Comparison of ENCODE assay signal across 9 cellular contexts in genomic region chr15:78170848-78171773, GRCh38. TPM values are rescaled to one million over a fixed set of nuclear protein-coding genes. Genes with fewer than 3 reads are reported as not detected.
DNase-seq lines count a peak whose midpoint lies in the region; ATAC-seq, FAIRE-seq and TF ChIP-seq lines count a peak whose summit lies in the region.
"Had no signal": no experiment of that assay in that cellular context is flagged by ENCODE, and none has a peak within 500 bp of the region (broad histone marks: within the 10 kb centered on the region; RNA-seq: fewer than 3 reads in every experiment).

No MANE protein-coding gene starts in this region.

- WGBS in HepG2 (ENCODE audit: low lambda C conversion rate) = 97% methylated on average over 17 of the region's 17 CpGs

- TF ChIP-seq EP300 in HepG2 (IDR thresholded peaks at IDR 0.05; ENCODE audit: low read depth in 2 of 2, low read length in 2 of 2) = no peak
- TF ChIP-seq EP300 in HepG2 (CRISPR knock-in tag; IDR thresholded peaks at IDR 0.05; ENCODE audit: borderline replicate concordance) = no peak

- H3K36me3 ChIP-seq in OCI-LY3 (replicated peaks; ENCODE audit: low read depth, low read length) (peaks cover 47% of the 10 kb centered on the region), HepG2 (replicated peaks in 1 of 2; ENCODE audit: control insufficient read depth in 1 of 2, insufficient read depth in 2 of 2, low read length in 2 of 2) (peaks cover 4 to 34% of the 10 kb centered on the region in 2 experiments; a peak in 4 of 5 replicates)

- H3K9me3 Mint-ChIP-seq in stimulated activated memory B cell treated with anti-CD40 and anti-IgM and Interleukin-4, amounts not matched to agents 10 μg/mL and 1 μg/mL and 100 μg/mL, for 72 hours = no peaks in the 10 kb centered on the region
- H3K9me3 Mint-ChIP-seq in activated naive CD4-positive, alpha-beta T cell treated with anti-CD3 and anti-CD28 coated beads, Interleukin-2, amount 10 ng/mL, durations not matched to agents 7 days and 5 days = no peaks in the 10 kb centered on the region

- H2AFZ ChIP-seq in OCI-LY3 (ENCODE audit: low read depth, low read length) (no peak overlapping the region), HepG2 (ENCODE audit: low read length) (no peak overlapping the region)

- H3K4me1 ChIP-seq in OCI-LY3 (ENCODE audit: low read length) = peaks cover 95% of the 10 kb centered on the region
- H3K4me1 ChIP-seq in HepG2 (ENCODE audit: insufficient read depth, low read length) = no peaks in the 10 kb centered on the region

- H3K4me3 ChIP-seq in OCI-LY3 (ENCODE audit: low read length) (peak overlapping the region; percentile 23; the same call in 1 of the 2 replicates), HepG2 (replicated peaks in 1 of 3; ENCODE audit: insufficient read depth in 1 of 3, low read depth in 2 of 3, low read length in 3 of 3) (no peak overlapping the region)

- CTCF ChIA-PET in activated naive CD4-positive, alpha-beta T cell treated with anti-CD3 and anti-CD28 coated beads, Interleukin-2, amount 10 ng/mL, durations not matched to agents 7 days and 5 days (lab: Charles Lee) = interaction anchor here (0.7 to 3.6 kb wide), 5 partner anchors 22 to 63 kb away, joined by 3 to 16 read pairs (median 3); partner anchors contain the start of gene IDH3A
- CTCF ChIA-PET in HepG2 (lab: Yijun Ruan, JAX; ENCODE audit: low intra/inter-chr PET ratio, low total read pairs) = no interaction called here

- peaks cover 31% of the 10 kb centered on the region for H3K79me2 ChIP-seq in OCI-LY3 (ENCODE audit: low read length)
- H3K79me2 ChIP-seq in HepG2 (ENCODE audit: insufficient read depth, low read length) = no peaks in the 10 kb centered on the region

- peak overlapping the region; percentile 62 for H3K27ac Mint-ChIP-seq in stimulated activated memory B cell treated with anti-CD40 and anti-IgM and Interleukin-4, amounts not matched to agents 10 μg/mL and 1 μg/mL and 100 μg/mL, for 72 hours
- H3K27ac Mint-ChIP-seq in activated naive CD4-positive, alpha-beta T cell treated with anti-CD3 and anti-CD28 coated beads, Interleukin-2, amount 10 ng/mL, durations not matched to agents 7 days and 5 days = no peak overlapping the region

- in situ Hi-C loops in HepG2 (cut with HindIII; ENCODE audit: extremely low pct_ligation_motif_present, low pct_unique_long_range_greater_than_20kb) = no loop called here

- peak; percentile 75 for ATAC-seq in GM19351 (IDR thresholded peaks at IDR 0.05; ENCODE audit: unreplicated experiment)
- peak; percentile 71 for ATAC-seq in HG02938 (IDR thresholded peaks at IDR 0.05; ENCODE audit: unreplicated experiment)
- peak; percentile 87 for ATAC-seq in stimulated activated memory B cell treated with anti-CD40 and anti-IgM and Interleukin-4, amounts not matched to agents 10 μg/mL and 1 μg/mL and 100 μg/mL, for 72 hours
- no peak for ATAC-seq in HepG2

- intact Hi-C loops in HepG2 (cut with micrococcal nuclease; ENCODE audit: unreplicated experiment) = no loop called here

- H3K9ac ChIP-seq in OCI-LY3 (ENCODE audit: low read length) = peak overlapping the region; percentile 79
- no peak overlapping the region for H3K9ac ChIP-seq in HepG2 (ENCODE audit: insufficient read depth, low read depth, low read length)

- TF ChIP-seq CTCF in OCI-LY3 (IDR thresholded peaks at IDR 0.05; ENCODE audit: low read depth, low read length) = no peak
- no peak for TF ChIP-seq CTCF in HepG2 (CRISPR knock-in tag; IDR thresholded peaks at IDR 0.05)

- H3K36me3 Mint-ChIP-seq in stimulated activated memory B cell treated with anti-CD40 and anti-IgM and Interleukin-4, amounts not matched to agents 10 μg/mL and 1 μg/mL and 100 μg/mL, for 72 hours = peaks cover 25% of the 10 kb centered on the region
- peaks cover 63% of the 10 kb centered on the region for H3K36me3 Mint-ChIP-seq in activated naive CD4-positive, alpha-beta T cell treated with anti-CD3 and anti-CD28 coated beads, Interleukin-2, amount 10 ng/mL, durations not matched to agents 7 days and 5 days

- no peaks in the 10 kb centered on the region for H4K20me1 ChIP-seq in OCI-LY3 (ENCODE audit: insufficient read depth, low read length)
- H4K20me1 ChIP-seq in HepG2 (ENCODE audit: insufficient read depth, low read length) = no peaks in the 10 kb centered on the region

- H3K27ac ChIP-seq in OCI-LY3 (ENCODE audit: low read length) (peak overlapping the region; percentile 97), HepG2 (ENCODE audit: extremely low read length, insufficient read depth, low read length) (no peak overlapping the region)
- H3K27ac ChIP-seq: VCaP had no signal

- FAIRE-seq in HepG2 (lab: Jason Lieb, UNC) = no peak

- no peak for DNase-seq in activated naive CD4-positive, alpha-beta T cell treated with anti-CD3 and anti-CD28 coated beads, Interleukin-2, amount 10 ng/mL, durations not matched to agents 7 days and 5 days
- DNase-seq in HepG2 (ENCODE audit: low spot score) = no peak
- DNase-seq in NCI-H2227 treated with DMSO at 0.1 percent for 48 hours (lab: John Stamatoyannopoulos, UW) = no peak
- DNase-seq: NCI-H1930 had no signal

- peaks cover 7% of the 10 kb centered on the region; the same call in 1 of the 2 replicates for H3K9me3 ChIP-seq in OCI-LY3 (ENCODE audit: insufficient read depth, low read length)
- H3K9me3 ChIP-seq in HepG2 (ENCODE audit: low read length) = no peaks in the 10 kb centered on the region

- TF ChIP-seq POLR2A in HepG2 (IDR thresholded peaks at IDR 0.05; ENCODE audit: insufficient read depth in 1 of 2, low read depth in 2 of 2, low read length in 2 of 2) = no peak

- H3K27me3 ChIP-seq in OCI-LY3 (ENCODE audit: low read depth, low read length) (no peaks in the 10 kb centered on the region), HepG2 (ENCODE audit: control insufficient read depth in 1 of 2, insufficient read depth in 2 of 2, low read length in 2 of 2) (no peaks in the 10 kb centered on the region)

- H3K4me2 ChIP-seq in OCI-LY3 (ENCODE audit: low read length) = peak overlapping the region; percentile 60
- H3K4me2 ChIP-seq in HepG2 (ENCODE audit: low read depth, low read length) = no peak overlapping the region

- peaks cover 68% of the 10 kb centered on the region for H3K4me1 Mint-ChIP-seq in stimulated activated memory B cell treated with anti-CD40 and anti-IgM and Interleukin-4, amounts not matched to agents 10 μg/mL and 1 μg/mL and 100 μg/mL, for 72 hours
- H3K4me1 Mint-ChIP-seq in activated naive CD4-positive, alpha-beta T cell treated with anti-CD3 and anti-CD28 coated beads, Interleukin-2, amount 10 ng/mL, durations not matched to agents 7 days and 5 days = peaks cover 64% of the 10 kb centered on the region

- TF ChIP-seq RAD21 in HepG2 (CRISPR knock-in tag; IDR thresholded peaks at IDR 0.05) = no peak

- no peaks in the 10 kb centered on the region for H3K27me3 Mint-ChIP-seq in stimulated activated memory B cell treated with anti-CD40 and anti-IgM and Interleukin-4, amounts not matched to agents 10 μg/mL and 1 μg/mL and 100 μg/mL, for 72 hours
- peaks cover 3% of the 10 kb centered on the region for H3K27me3 Mint-ChIP-seq in activated naive CD4-positive, alpha-beta T cell treated with anti-CD3 and anti-CD28 coated beads, Interleukin-2, amount 10 ng/mL, durations not matched to agents 7 days and 5 days

- H3K4me3 Mint-ChIP-seq in stimulated activated memory B cell treated with anti-CD40 and anti-IgM and Interleukin-4, amounts not matched to agents 10 μg/mL and 1 μg/mL and 100 μg/mL, for 72 hours = peak overlapping the region; percentile 64
- H3K4me3 Mint-ChIP-seq in activated naive CD4-positive, alpha-beta T cell treated with anti-CD3 and anti-CD28 coated beads, Interleukin-2, amount 10 ng/mL, durations not matched to agents 7 days and 5 days = no peak overlapping the region

- BruUV-seq in HepG2 (replicated peaks; lab: Mats Ljungman, UMichigan) = no TSS peak

- POLR2A ChIA-PET in HepG2 (lab: Yijun Ruan, JAX) = no interaction called here

RNA-seq across cellular contexts. Expression of gene IDH3A, which starts 21.9 kb away (rescaled TPM):
- 50.7 and 130 TPM in 2 replicates for total RNA-seq in HepG2 (2016; rRNA removed; fragmentation: Illumina TruSeq; extraction: Trizol)
- 6.5 and 9.4 TPM in 2 replicates for total RNA-seq in HepG2 (2016; cell fraction: cytosol; rRNA removed; fragmentation: Illumina TruSeq; extraction: Trizol; ENCODE audit: low read depth)
- 50.0 and 88.2 TPM in 2 replicates for total RNA-seq in HepG2 (2016; cell fraction: insoluble cytoplasmic fraction; rRNA removed; fragmentation: Illumina TruSeq; extraction: Trizol)
- total RNA-seq in HepG2 (2016; cell fraction: membrane; rRNA removed; fragmentation: Illumina TruSeq; extraction: Trizol) = 14.4 and 16.1 TPM in 2 replicates
- total RNA-seq in HepG2 (2016; cell fraction: nucleus; rRNA removed; fragmentation: Illumina TruSeq; extraction: Trizol) = 30.4 and 30.8 TPM in 2 replicates
- polyA plus RNA-seq in HepG2 (2011; rRNA removed) = 34.2 and 40.7 TPM in 2 replicates
- polyA plus RNA-seq in HepG2 (2011; cell fraction: cytosol; rRNA removed) = 25.1 and 40.0 TPM in 2 replicates
- polyA plus RNA-seq in HepG2 (2011; cell fraction: nucleus; rRNA removed) = 22.1 and 25.9 TPM in 2 replicates
- polyA plus RNA-seq in HepG2 (2012) = 43.6 and 58.5 TPM in 2 replicates
- 5.2 and 7.2 TPM in 2 replicates for polyA plus RNA-seq in HepG2 (2016; cell fraction: cytosol; fragmentation: Illumina TruSeq; extraction: Trizol; ENCODE audit: low read depth)
- polyA plus RNA-seq in HepG2 (2016; cell fraction: insoluble cytoplasmic fraction; fragmentation: Illumina TruSeq; extraction: Trizol; ENCODE audit: low read depth) = 87.0 and 90.5 TPM in 2 replicates
- 13.0 and 13.1 TPM in 2 replicates for polyA plus RNA-seq in HepG2 (2016; cell fraction: membrane; fragmentation: Illumina TruSeq; extraction: Trizol; ENCODE audit: low read depth)
- 42.0 and 56.1 TPM in 2 replicates for polyA plus RNA-seq in HepG2 (2016; cell fraction: nucleus; fragmentation: Illumina TruSeq; extraction: Trizol; ENCODE audit: insufficient read depth, low read depth)
- 25.1 and 123 TPM in 2 replicates for polyA minus RNA-seq in HepG2 (2011; rRNA and poly(A)+ RNA removed; ENCODE audit: low replicate concordance)
- 28.9 and 36.8 TPM in 2 replicates for polyA minus RNA-seq in HepG2 (2011; cell fraction: cytosol; rRNA and poly(A)+ RNA removed)
- 20.3 and 30.1 TPM in 2 replicates for polyA minus RNA-seq in HepG2 (2011; cell fraction: nucleus; rRNA and poly(A)+ RNA removed)

RNA-seq across cellular contexts. Expression of gene CIB2, which starts 39.9 kb away (rescaled TPM):
- 1.5 and 1.8 TPM in 2 replicates for total RNA-seq in HepG2 (2016; rRNA removed; fragmentation: Illumina TruSeq; extraction: Trizol)
- 6.0 and 7.3 TPM in 2 replicates for total RNA-seq in HepG2 (2016; cell fraction: cytosol; rRNA removed; fragmentation: Illumina TruSeq; extraction: Trizol; ENCODE audit: low read depth)
- total RNA-seq in HepG2 (2016; cell fraction: insoluble cytoplasmic fraction; rRNA removed; fragmentation: Illumina TruSeq; extraction: Trizol) = 1.6 and 2.2 TPM in 2 replicates
- total RNA-seq in HepG2 (2016; cell fraction: membrane; rRNA removed; fragmentation: Illumina TruSeq; extraction: Trizol) = 6.9 and 9.0 TPM in 2 replicates
- total RNA-seq in HepG2 (2016; cell fraction: nucleus; rRNA removed; fragmentation: Illumina TruSeq; extraction: Trizol) = 0.63 and 0.84 TPM in 2 replicates
- 1.4 and 4.5 TPM in 2 replicates for polyA plus RNA-seq in HepG2 (2011; rRNA removed)
- 1.5 and 2.4 TPM in 2 replicates for polyA plus RNA-seq in HepG2 (2011; cell fraction: cytosol; rRNA removed)
- 0.19 and 0.87 TPM in 2 replicates for polyA plus RNA-seq in HepG2 (2011; cell fraction: nucleus; rRNA removed)
- polyA plus RNA-seq in HepG2 (2012) = 2.2 and 3.7 TPM in 2 replicates
- polyA plus RNA-seq in HepG2 (2016; cell fraction: cytosol; fragmentation: Illumina TruSeq; extraction: Trizol; ENCODE audit: low read depth) = 13.6 and 14.5 TPM in 2 replicates
- 3.1 and 4.0 TPM in 2 replicates for polyA plus RNA-seq in HepG2 (2016; cell fraction: insoluble cytoplasmic fraction; fragmentation: Illumina TruSeq; extraction: Trizol; ENCODE audit: low read depth)
- polyA plus RNA-seq in HepG2 (2016; cell fraction: membrane; fragmentation: Illumina TruSeq; extraction: Trizol; ENCODE audit: low read depth) = 13.2 TPM in 2 replicates
- polyA plus RNA-seq in HepG2 (2016; cell fraction: nucleus; fragmentation: Illumina TruSeq; extraction: Trizol; ENCODE audit: insufficient read depth, low read depth) = 2.5 and 2.6 TPM in 2 replicates
- polyA minus RNA-seq in HepG2 (2011; rRNA and poly(A)+ RNA removed; ENCODE audit: low replicate concordance) = 1.3 and 2.2 TPM in 2 replicates
- 1.8 TPM in 1 of 2 replicates, not detected in the other for polyA minus RNA-seq in HepG2 (2011; cell fraction: cytosol; rRNA and poly(A)+ RNA removed)
- polyA minus RNA-seq in HepG2 (2011; cell fraction: nucleus; rRNA and poly(A)+ RNA removed) = 0.77 TPM in 1 of 2 replicates, not detected in the other
